ENCODE assay signal across 40 cellular contexts in genomic region chr6:35550437-35550836, GRCh38. TPM values are rescaled to one million over a fixed set of nuclear protein-coding genes. Genes with fewer than 3 reads are reported as not detected.
"Had no signal": no experiment of that assay in that cellular context is flagged by ENCODE, and none has a peak within 500 bp of the region (broad histone marks: within the 10 kb centered on the region; RNA-seq: fewer than 3 reads in every experiment).

No MANE protein-coding gene starts in this region.

- H3K9me3 ChIP-seq: gastrocnemius medialis had no signal

- H3K4me1 ChIP-seq: esophagus muscularis mucosa, foreskin keratinocyte, gastrocnemius medialis, heart left ventricle had no signal

- H3K36me3 ChIP-seq: brain microvascular endothelial cell, esophagus muscularis mucosa, gastrocnemius medialis, heart left ventricle, WERI-Rb-1 had no signal

- H3K4me1 Mint-ChIP-seq: activated B cell treated with CpG ODN at 0.5 μM for 24 hours; activated CD8-positive, alpha-beta memory T cell treated with anti-CD3 and anti-CD28 coated beads, Interleukin-2, amount 10 ng/mL, durations not matched to agents 7 days and 5 days had no signal

- H3K9me3 Mint-ChIP-seq: activated naive CD4-positive, alpha-beta T cell treated with anti-CD3 and anti-CD28 coated beads, Interleukin-2, amount 50 U/mL, for 24 hours had no signal

- FAIRE-seq: astrocyte, bronchial epithelial cell, colon had no signal

- H3K4me3 Mint-ChIP-seq: activated B cell treated with CpG ODN at 0.5 μM for 24 hours; activated CD8-positive, alpha-beta memory T cell treated with anti-CD3 and anti-CD28 coated beads, Interleukin-2, amount 10 ng/mL, durations not matched to agents 7 days and 5 days; activated CD8-positive, alpha-beta T cell treated with anti-CD3 and anti-CD28 coated beads for 36 hours; activated naive CD4-positive, alpha-beta T cell treated with anti-CD3 and anti-CD28 coated beads for 36 hours; activated naive CD4-positive, alpha-beta T cell treated with anti-CD3 and anti-CD28 coated beads, Interleukin-2, amount 50 U/mL, for 24 hours; activated T-helper 1 cell treated with anti-CD3 and anti-CD28 coated beads, Interleukin-12 subunit alpha, Interleukin-12 subunit beta, Interleukin-2, Interleukin-4 antibody, amounts not matched to agents 30 ng/mL and 10 ng/mL and 1 ng/mL, durations not matched to agents 14 hours and 24 hours and 36 hours; central memory CD8-positive, alpha-beta T cell; effector memory CD8-positive, alpha-beta T cell; T-helper 17 cell; T-helper 2 cell treated with Interferon-gamma antibody and Interleukin-4, amounts not matched to agents 5 μg/mL and 100 μg/mL, for 36 hours had no signal

- DNase-seq: activated B cell treated with CpG ODN at 0.5 μM for 24 hours; activated CD4-positive, alpha-beta T cell treated with anti-CD3 and anti-CD28 coated beads for 48 hours; activated CD4-positive, alpha-beta T cell treated with anti-CD3 and anti-CD28 coated beads, Interleukin-2, amount 50 U/mL, for 1 hour; activated CD4-positive, alpha-beta T cell treated with anti-CD3 and anti-CD28 coated beads, Interleukin-2, amount 50 U/mL, for 48 hours; activated CD8-positive, alpha-beta memory T cell treated with anti-CD3 and anti-CD28 coated beads, Interleukin-2, amount 10 ng/mL, durations not matched to agents 7 days and 5 days; activated CD8-positive, alpha-beta memory T cell treated with anti-CD3 and anti-CD28 coated beads, Interleukin-2, amount 50 U/mL, for 4 hours; activated CD8-positive, alpha-beta T cell treated with anti-CD3 and anti-CD28 coated beads for 36 hours; activated effector memory CD4-positive, alpha-beta T cell treated with anti-CD3 and anti-CD28 coated beads, Interleukin-2, amount 50 U/mL, for 16 hours; activated naive CD4-positive, alpha-beta T cell treated with anti-CD3 and anti-CD28 coated beads for 36 hours; activated T-cell treated with anti-CD3 and anti-CD28 coated beads, Interleukin-2, amount 50 U/mL, for 1 hour; activated T-cell treated with anti-CD3 and anti-CD28 coated beads, Interleukin-2, amount 50 U/mL, for 48 hours; amniotic stem cell; anterior cingulate cortex; brain microvascular endothelial cell; cortex of kidney; dermis blood vessel endothelial cell; effector CD4-positive, alpha-beta T cell; effector memory CD8-positive, alpha-beta T cell; erythroblast; foreskin keratinocyte; gastrocnemius medialis; glutamatergic neuron; heart left ventricle; T-helper 1 cell; T-helper 17 cell; T1000; WERI-Rb-1 had no signal

- H3K27ac Mint-ChIP-seq: activated B cell treated with CpG ODN at 0.5 μM for 24 hours; activated CD8-positive, alpha-beta memory T cell treated with anti-CD3 and anti-CD28 coated beads, Interleukin-2, amount 10 ng/mL, durations not matched to agents 7 days and 5 days; activated CD8-positive, alpha-beta T cell treated with anti-CD3 and anti-CD28 coated beads for 36 hours; activated naive CD4-positive, alpha-beta T cell treated with anti-CD3 and anti-CD28 coated beads for 36 hours; activated naive CD4-positive, alpha-beta T cell treated with anti-CD3 and anti-CD28 coated beads, Interleukin-2, amount 50 U/mL, for 24 hours; activated T-helper 1 cell treated with anti-CD3 and anti-CD28 coated beads, Interleukin-12 subunit alpha, Interleukin-12 subunit beta, Interleukin-2, Interleukin-4 antibody, amounts not matched to agents 30 ng/mL and 10 ng/mL and 1 ng/mL, durations not matched to agents 14 hours and 24 hours and 36 hours; activated T-helper 2 cell treated with anti-CD3 and anti-CD28 coated beads, Interferon-gamma antibody, Interleukin-2, Interleukin-4, amounts not matched to agents 10 μg/mL and 5 μg/mL and 100 μg/mL, durations not matched to agents 14 hours and 24 hours and 36 hours; effector memory CD8-positive, alpha-beta T cell; T-helper 17 cell; T-helper 2 cell treated with Interferon-gamma antibody and Interleukin-4, amounts not matched to agents 5 μg/mL and 100 μg/mL, for 36 hours had no signal

- H3K27ac ChIP-seq: brain microvascular endothelial cell, esophagus muscularis mucosa, foreskin keratinocyte, gastrocnemius medialis, heart left ventricle, WERI-Rb-1 had no signal

- H3K27me3 Mint-ChIP-seq: activated CD8-positive, alpha-beta T cell treated with anti-CD3 and anti-CD28 coated beads for 36 hours; activated naive CD4-positive, alpha-beta T cell treated with anti-CD3 and anti-CD28 coated beads, Interleukin-2, amount 50 U/mL, for 24 hours; T-helper 17 cell had no signal

- H3K27me3 ChIP-seq: brain microvascular endothelial cell, foreskin keratinocyte, gastrocnemius medialis had no signal

- ATAC-seq: activated CD4-positive, CD25-positive, alpha-beta regulatory T cell treated with anti-CD3 and anti-CD28 coated beads, Interleukin-2, amount 50 U/mL, for 24 hours; activated CD8-positive, alpha-beta memory T cell treated with anti-CD3 and anti-CD28 coated beads, Interleukin-2, amount 10 ng/mL, durations not matched to agents 7 days and 5 days; activated CD8-positive, alpha-beta T cell treated with anti-CD3 and anti-CD28 coated beads for 36 hours; effector memory CD8-positive, alpha-beta T cell; foreskin keratinocyte; gastrocnemius medialis; heart left ventricle; T-helper 17 cell had no signal

- H3K4me3 ChIP-seq: esophagus muscularis mucosa, gastrocnemius medialis, heart left ventricle had no signal

RNA-seq across cellular contexts. Expression of gene TULP1, which starts 37.7 kb away (rescaled TPM):
- total RNA-seq: activated B cell treated with CpG ODN at 0.5 μM for 24 hours; activated CD8-positive, alpha-beta memory T cell treated with anti-CD3 and anti-CD28 coated beads for 36 hours; activated CD8-positive, alpha-beta memory T cell treated with anti-CD3 and anti-CD28 coated beads, Interleukin-2, amount 10 ng/mL, durations not matched to agents 7 days and 5 days; activated CD8-positive, alpha-beta T cell treated with anti-CD3 and anti-CD28 coated beads for 36 hours; activated naive CD4-positive, alpha-beta T cell treated with anti-CD3 and anti-CD28 coated beads for 36 hours; activated T-helper 1 cell treated with anti-CD3 and anti-CD28 coated beads, Interleukin-12 subunit alpha, Interleukin-12 subunit beta, Interleukin-2, Interleukin-4 antibody, amounts not matched to agents 30 ng/mL and 10 ng/mL and 1 ng/mL, durations not matched to agents 14 hours and 24 hours and 36 hours; activated T-helper 2 cell treated with anti-CD3 and anti-CD28 coated beads, Interferon-gamma antibody, Interleukin-2, Interleukin-4, amounts not matched to agents 10 μg/mL and 5 μg/mL and 100 μg/mL, durations not matched to agents 14 hours and 24 hours and 36 hours; astrocyte; cardiac septum; chondrocyte; dermis blood vessel endothelial cell; foreskin keratinocyte; gastrocnemius medialis; heart left ventricle; T-helper 17 cell had no signal
- polyA plus RNA-seq: foreskin keratinocyte had no signal
